15 cellular contexts compared by ENCODE assay signal in the genomic region with DNA sequence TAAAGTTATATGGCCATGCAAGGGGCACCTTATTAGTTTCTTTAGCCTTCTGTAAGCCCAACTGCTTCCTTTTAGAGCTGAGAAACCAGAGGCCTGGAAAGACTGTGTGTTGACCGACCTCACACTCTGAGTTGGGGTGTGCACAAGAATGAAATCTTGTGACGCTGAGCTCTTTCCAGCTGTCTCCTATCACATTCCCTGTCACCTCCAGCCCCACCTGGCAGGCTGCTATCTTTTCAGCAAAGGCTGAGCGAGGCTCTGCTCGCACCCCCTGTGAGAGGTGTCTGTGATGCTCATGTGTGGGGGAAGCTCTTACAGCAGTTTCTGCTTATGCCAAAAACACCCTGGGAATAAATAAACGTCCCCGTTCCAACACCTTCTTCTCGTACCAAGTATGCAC.
"Had no signal": no experiment of that assay in that cellular context is flagged by ENCODE, and none has a peak within 500 bp of the region (broad histone marks: within the 10 kb centered on the region; RNA-seq: fewer than 3 reads in every experiment).

No MANE protein-coding gene starts in this region.

- H3K9me3 ChIP-seq: left lung, thyroid gland had no signal

- H3K27me3 ChIP-seq: brain microvascular endothelial cell, left lung, thyroid gland had no signal

- ATAC-seq: left lung; natural killer cell; stimulated activated effector memory CD8-positive, alpha-beta T cell treated with anti-CD3 and anti-CD28 coated beads, Interleukin-12 subunit alpha, Interleukin-12 subunit beta, amount 100 ng/mL, for 72 hours had no signal

- H3K36me3 ChIP-seq: brain microvascular endothelial cell, left lung, thyroid gland had no signal

- H3K4me3 ChIP-seq: left lung, thyroid gland had no signal

- DNase-seq: activated B cell treated with CpG ODN at 0.5 μM for 24 hours; activated CD4-positive, alpha-beta T cell treated with anti-CD3 and anti-CD28 coated beads, Interleukin-2, amount 10 ng/mL, durations not matched to agents 24 days and 14 days; activated CD8-positive, alpha-beta memory T cell treated with anti-CD3 and anti-CD28 coated beads, Interleukin-2, amount 50 U/mL, for 48 hours; activated naive CD8-positive, alpha-beta T cell treated with anti-CD3 and anti-CD28 coated beads for 36 hours; amygdala; brain microvascular endothelial cell; cerebellar nuclear complex; effector memory CD4-positive, alpha-beta T cell; foreskin melanocyte; left lung; natural killer cell; nucleus accumbens; stimulated activated CD4-positive, alpha-beta T cell treated with anti-CD3 and anti-CD28 coated beads, Interleukin-12 subunit alpha, Interleukin-12 subunit beta, amount 100 ng/mL, for 4 hours; thyroid gland had no signal

- H3K27ac ChIP-seq: brain microvascular endothelial cell, left lung, thyroid gland had no signal
